In genomic region chr11:46947399-46948077, GRCh38 we compare ENCODE assay signal across 16 cellular contexts. TPM values are rescaled to one million over a fixed set of nuclear protein-coding genes. Genes with fewer than 3 reads are reported as not detected.
DNase-seq lines count a peak whose midpoint lies in the region; ATAC-seq and TF ChIP-seq lines count a peak whose summit lies in the region.
"Had no signal": no experiment of that assay in that cellular context is flagged by ENCODE, and none has a peak within 500 bp of the region (broad histone marks: within the 10 kb centered on the region; RNA-seq: fewer than 3 reads in every experiment).

No MANE protein-coding gene starts in this region.

- peaks cover 18% of the 10 kb centered on the region for H3K4me1 ChIP-seq in mesodermal cell (ENCODE audit: control insufficient read depth, insufficient read depth, low read length, poor library complexity, severe bottlenecking)
- H3K4me1 ChIP-seq in right atrium auricular region: no peaks in the 10 kb centered on the region
- H3K4me1 ChIP-seq in upper lobe of left lung: peaks cover 0 to 11% (median 2%) of the 10 kb centered on the region in 4 donors
- H3K4me1 ChIP-seq: testis had no signal

- H3K9me3 ChIP-seq in SK-N-MC (ENCODE audit: low read depth, low read length): no peaks in the 10 kb centered on the region
- H3K9me3 ChIP-seq in mesodermal cell (ENCODE audit: control insufficient read depth, low read length): no peaks in the 10 kb centered on the region
- no peaks in the 10 kb centered on the region for H3K9me3 ChIP-seq in right atrium auricular region
- no peaks in the 10 kb centered on the region for H3K9me3 ChIP-seq in upper lobe of left lung
- H3K9me3 ChIP-seq: adrenal gland, esophagus squamous epithelium, testis had no signal

- DNase-seq in NCI-H1105 treated with DMSO at 0.1 percent for 48 hours (lab: John Stamatoyannopoulos, UW) (peak; percentile 65), SK-N-MC (ENCODE audit: low read depth, low spot score) (no peak), right atrium auricular region (ENCODE audit: low spot score) (no peak), dermis blood vessel endothelial cell (no peak), upper lobe of left lung (no peak)
- DNase-seq: activated CD4-positive, alpha-beta T cell treated with anti-CD3 and anti-CD28 coated beads, Interleukin-2, amount 50 U/mL, for 4 hours; adrenal gland; cortex of kidney; esophagus squamous epithelium; left cardiac atrium; NCI-H2081 treated with DMSO at 0.1 percent for 48 hours; retina; testis had no signal

- H3K4me3 ChIP-seq in SK-N-MC (no peak overlapping the region), mesodermal cell (ENCODE audit: extremely low read depth, insufficient read depth, low read length, poor library complexity, severe bottlenecking) (no peak overlapping the region), right atrium auricular region (no peak overlapping the region), upper lobe of left lung (no peak overlapping the region)
- H3K4me3 ChIP-seq: adrenal gland, esophagus squamous epithelium, testis had no signal

- no peak for ATAC-seq in GM18520 (IDR thresholded peaks at IDR 0.05; ENCODE audit: unreplicated experiment)
- ATAC-seq in upper lobe of left lung (ENCODE audit: low FRiP score in 2 of 2): no peak
- ATAC-seq: left cardiac atrium had no signal

- TF ChIP-seq EP300 in upper lobe of left lung (IDR thresholded peaks at IDR 0.05): no peak

- H3K27me3 ChIP-seq in right atrium auricular region (no peaks in the 10 kb centered on the region), upper lobe of left lung (no peaks in the 10 kb centered on the region)
- H3K27me3 ChIP-seq: adrenal gland, esophagus squamous epithelium, testis had no signal

- H3K36me3 ChIP-seq in SK-N-MC (ENCODE audit: insufficient read depth, low read length) (no peaks in the 10 kb centered on the region), mesodermal cell (ENCODE audit: control insufficient read depth, insufficient read depth, low read length) (peaks cover 4% of the 10 kb centered on the region), right atrium auricular region (no peaks in the 10 kb centered on the region), upper lobe of left lung (no peaks in the 10 kb centered on the region)
- H3K36me3 ChIP-seq: adrenal gland, esophagus squamous epithelium had no signal

- no peak overlapping the region for H3K9ac ChIP-seq in SK-N-MC (ENCODE audit: insufficient read length)

- TF ChIP-seq POLR2A in upper lobe of left lung (IDR thresholded peaks at IDR 0.05): no peak

- 83 to 100% methylated on average over 1 to 2 of the region's 3 CpGs for WGBS in mesodermal cell (ENCODE audit: insufficient coverage in 2 of 2), 2 experiments
- WGBS in upper lobe of left lung, 2 donors: 62 to 68% methylated on average over 3 of the region's 3 CpGs

- no peak for TF ChIP-seq CTCF in C4-2B (conservative IDR thresholded peaks at IDR 0.05)
- TF ChIP-seq CTCF in right atrium auricular region (IDR thresholded peaks at IDR 0.05): no peak
- TF ChIP-seq CTCF in upper lobe of left lung (IDR thresholded peaks at IDR 0.05): no peak

- peak overlapping the region; percentile 12; the same call in 1 of the 2 replicates for H3K27ac ChIP-seq in C4-2B
- H3K27ac ChIP-seq in SK-N-MC: peak overlapping the region; percentile 26; the same call in 1 of the 2 replicates
- peak overlapping the region; percentile 51 for H3K27ac ChIP-seq in mesodermal cell (ENCODE audit: low read depth, low read length, severe bottlenecking)
- no peak overlapping the region for H3K27ac ChIP-seq in right atrium auricular region
- H3K27ac ChIP-seq in upper lobe of left lung: no peak overlapping the region
- H3K27ac ChIP-seq: adrenal gland, testis had no signal

RNA-seq across cellular contexts. Expression of gene CSTPP1, which starts 11.0 kb away (rescaled TPM):
- 51.4 TPM for polyA plus RNA-seq in mesodermal cell (2013, experiment 1 of 2)
- 43.1 TPM for polyA plus RNA-seq in mesodermal cell (2013, experiment 2 of 2)
- total RNA-seq in right atrium auricular region: 10 to 100 TPM in 1 of 2 donors, 1 to 10 TPM in 1; 8.1 to 14.0 TPM
- total RNA-seq in dermis blood vessel endothelial cell: 8.5 and 11.7 TPM in 2 replicates
- 10 to 100 TPM; 23.9 to 71.2 (median 47.2) TPM for total RNA-seq in upper lobe of left lung

RNA-seq across cellular contexts. Expression of gene LRP4, which starts 29.2 kb away (rescaled TPM):
- polyA plus RNA-seq in mesodermal cell (2013, experiment 1 of 2): 32.8 TPM
- 24.7 TPM for polyA plus RNA-seq in mesodermal cell (2013, experiment 2 of 2)
- total RNA-seq in right atrium auricular region: 10 to 100 TPM; 22.5 to 29.6 TPM
- 1.4 and 2.2 TPM in 2 replicates for total RNA-seq in dermis blood vessel endothelial cell
- 1 to 10 TPM; 2.6 to 8.8 (median 5.2) TPM for total RNA-seq in upper lobe of left lung

Comparison
In these comparisons a context has a peak if more than half of its experiments do, and no peak if none do; other contexts are left out.
1. H3K27ac ChIP-seq: peak in C4-2B (single experiment), SK-N-MC (single experiment) and mesodermal cell (single experiment); none in right atrium auricular region (0 of 2) and upper lobe of left lung (0 of 4).